11 cellular contexts compared by ENCODE assay signal in genomic region chr1:110067957-110068645, GRCh38. TPM values are rescaled to one million over a fixed set of nuclear protein-coding genes. Genes with fewer than 3 reads are reported as not detected.
A peak's percentile ranks its signal among the peaks of the same experiment; 100 is the strongest.
DNase-seq lines count a peak whose midpoint lies in the region; ATAC-seq and TF ChIP-seq lines count a peak whose summit lies in the region.
"Had no signal": no experiment of that assay in that cellular context is flagged by ENCODE, and none has a peak within 500 bp of the region (broad histone marks: within the 10 kb centered on the region; RNA-seq: fewer than 3 reads in every experiment).

No MANE protein-coding gene starts in this region.

- H2AFZ ChIP-seq in Karpas-422 (ENCODE audit: low read length), result no peak overlapping the region

- H3K27ac ChIP-seq in CD8-positive, alpha-beta T cell (ENCODE audit: low read depth, low read length), result no peak overlapping the region
- H3K27ac ChIP-seq in endodermal cell (ENCODE audit: low read depth, low read length) (no peak overlapping the region), Karpas-422 (ENCODE audit: low read length) (no peak overlapping the region)
- H3K27ac ChIP-seq: right lobe of liver had no signal

- no peaks in the 10 kb centered on the region for H3K9me3 ChIP-seq in CD8-positive, alpha-beta T cell (ENCODE audit: low read length)
- H3K9me3 ChIP-seq in endodermal cell (ENCODE audit: control insufficient read depth, low read length) (no peaks in the 10 kb centered on the region), Karpas-422 (ENCODE audit: low read length) (no peaks in the 10 kb centered on the region)
- H3K9me3 ChIP-seq: right lobe of liver had no signal

- ATAC-seq in CD8-positive, alpha-beta T cell, result no peak
- no peak for ATAC-seq in HG03442 (IDR thresholded peaks at IDR 0.05; ENCODE audit: unreplicated experiment)
- ATAC-seq: right lobe of liver had no signal

- no peaks in the 10 kb centered on the region for H3K36me3 ChIP-seq in CD8-positive, alpha-beta T cell (ENCODE audit: insufficient read depth, low read length)
- no peaks in the 10 kb centered on the region for H3K36me3 ChIP-seq in endodermal cell (ENCODE audit: control insufficient read depth, insufficient read depth, low read length)
- H3K36me3 ChIP-seq in Karpas-422 (ENCODE audit: insufficient read depth, low read length), result no peaks in the 10 kb centered on the region
- H3K36me3 ChIP-seq: right lobe of liver had no signal

- H3K27me3 ChIP-seq in CD8-positive, alpha-beta T cell (ENCODE audit: insufficient read depth, low read length), result peaks cover 34% of the 10 kb centered on the region
- peaks cover 80% of the 10 kb centered on the region for H3K27me3 ChIP-seq in endodermal cell (ENCODE audit: control insufficient read depth, insufficient read depth, low read length, poor library complexity, severe bottlenecking)
- H3K27me3 ChIP-seq in Karpas-422 (ENCODE audit: low read length), result no peaks in the 10 kb centered on the region

- no peaks in the 10 kb centered on the region for H3K9me2 ChIP-seq in Karpas-422 (replicated peaks; ENCODE audit: insufficient read depth, low read length)

- intact Hi-C loops in CD8-positive, alpha-beta T cell (cut with DNase I, micrococcal nuclease), result no loop called here

- no peaks in the 10 kb centered on the region for H3K79me2 ChIP-seq in Karpas-422 (ENCODE audit: low read length)

- peaks cover 26% of the 10 kb centered on the region for H3K4me1 ChIP-seq in CD8-positive, alpha-beta T cell (ENCODE audit: insufficient read depth, low read length)
- no peaks in the 10 kb centered on the region for H3K4me1 ChIP-seq in endodermal cell (ENCODE audit: control insufficient read depth, insufficient read depth, low read length)
- no peaks in the 10 kb centered on the region for H3K4me1 ChIP-seq in Karpas-422 (ENCODE audit: low read length)

- CTCF ChIA-PET in CD8-positive, alpha-beta T cell (lab: Charles Lee), result interaction anchor here (1.4 to 1.5 kb wide), 2 partner anchors 8 to 20 kb away, joined by 4 to 9 read pairs; no protein-coding TSS in a partner anchor

- 3% methylated on average over 26 to 61 of the region's 61 CpGs for WGBS in endodermal cell (ENCODE audit: insufficient coverage in 1 of 2, insufficient read length in 1 of 2), 2 experiments

- no peaks in the 10 kb centered on the region for H3K9me3 Mint-ChIP-seq in CD8-positive, alpha-beta T cell
- H3K9me3 Mint-ChIP-seq in endodermal cell (no peaks in the 10 kb centered on the region), nephron progenitor cell (no peaks in the 10 kb centered on the region)

- no peaks in the 10 kb centered on the region for H4K20me1 ChIP-seq in Karpas-422 (ENCODE audit: insufficient read depth, low read depth, low read length)

- no peaks in the 10 kb centered on the region for H3K36me3 Mint-ChIP-seq in CD8-positive, alpha-beta T cell
- H3K36me3 Mint-ChIP-seq in endodermal cell (ENCODE audit: low read depth) (no peaks in the 10 kb centered on the region), nephron progenitor cell (ENCODE audit: low read depth) (no peaks in the 10 kb centered on the region)

- DNase-seq in CD8-positive, alpha-beta T cell, result no peak
- DNase-seq in MV-4-11 (lab: John Stamatoyannopoulos, UW) (peak; percentile 24), endodermal cell (peak; percentile 84), nephron progenitor cell (peak; percentile 56), pons (ENCODE audit: low spot score) (no peak), Karpas-422 (no peak), NCI-H524 treated with DMSO at 0.1 percent for 48 hours (lab: John Stamatoyannopoulos, UW) (no peak)
- DNase-seq: cortex of kidney, right lobe of liver, SIG-M5 had no signal

- H3K4me1 Mint-ChIP-seq in CD8-positive, alpha-beta T cell (ENCODE audit: low read depth), result peaks cover 15% of the 10 kb centered on the region
- peaks cover 9% of the 10 kb centered on the region for H3K4me1 Mint-ChIP-seq in endodermal cell
- peaks cover 25% of the 10 kb centered on the region for H3K4me1 Mint-ChIP-seq in nephron progenitor cell

- H3K9ac ChIP-seq in endodermal cell (ENCODE audit: extremely low read depth, low read length, poor library complexity, severe bottlenecking), result no peak overlapping the region
- H3K9ac ChIP-seq in Karpas-422 (ENCODE audit: low read length), result no peak overlapping the region

- TF ChIP-seq CTCF in CD8-positive, alpha-beta T cell (IDR thresholded peaks at IDR 0.05), result no peak
- TF ChIP-seq CTCF in endodermal cell (conservative IDR thresholded peaks at IDR 0.05), result no peak
- no peak for TF ChIP-seq CTCF in nephron progenitor cell (IDR thresholded peaks at IDR 0.05)

- no peak overlapping the region for H3K27ac Mint-ChIP-seq in CD8-positive, alpha-beta T cell
- H3K27ac Mint-ChIP-seq in endodermal cell (no peak overlapping the region), nephron progenitor cell (peak overlapping the region; percentile 95)

- H3K4me3 Mint-ChIP-seq in CD8-positive, alpha-beta T cell, result peak overlapping the region; percentile 55
- H3K4me3 Mint-ChIP-seq in endodermal cell (peak overlapping the region; percentile 47), nephron progenitor cell (peak overlapping the region; percentile 81)

- H3K4me3 ChIP-seq in CD8-positive, alpha-beta T cell (ENCODE audit: low read depth, low read length), result peak overlapping the region; percentile 41
- H3K4me3 ChIP-seq in endodermal cell (ENCODE audit: low read length) (peak overlapping the region; percentile 45), Karpas-422 (ENCODE audit: low read length) (no peak overlapping the region)
- H3K4me3 ChIP-seq: right lobe of liver had no signal

- H3K27me3 Mint-ChIP-seq in CD8-positive, alpha-beta T cell (ENCODE audit: low read depth), result peaks cover 52% of the 10 kb centered on the region
- peaks cover 90% of the 10 kb centered on the region for H3K27me3 Mint-ChIP-seq in endodermal cell (ENCODE audit: insufficient read depth)
- H3K27me3 Mint-ChIP-seq in nephron progenitor cell (ENCODE audit: low read depth, poor library complexity), result peaks cover 93% of the 10 kb centered on the region

- POLR2A ChIA-PET in CD8-positive, alpha-beta T cell (lab: Charles Lee), result no interaction called here

- H3K4me2 ChIP-seq in Karpas-422 (ENCODE audit: low read depth, low read length, poor library complexity, severe bottlenecking), result no peak overlapping the region

RNA-seq across cellular contexts. Expression of gene ALX3, which starts 2.4 kb away (rescaled TPM):
- not detected for total RNA-seq in CD8-positive, alpha-beta T cell
- total RNA-seq in endodermal cell, result not detected
- not detected for polyA plus RNA-seq in endodermal cell (2013, experiment 1 of 2)
- not detected for polyA plus RNA-seq in endodermal cell (2013, experiment 2 of 2)
- total RNA-seq in Karpas-422 (2014; rRNA removed; shearing (Covaris generic); ENCODE audit: low replicate concordance), result not detected in 2 replicates
- total RNA-seq: right lobe of liver had no signal

RNA-seq across cellular contexts. Expression of gene STRIP1, which starts 33.7 kb away (rescaled TPM):
- 100 to 1,000 TPM in 1 of 2 experiments, 10 to 100 TPM in 1; 94.6 to 109 TPM for total RNA-seq in CD8-positive, alpha-beta T cell
- 10 to 100 TPM; 64.9 to 66.1 TPM for total RNA-seq in endodermal cell
- 61.2 TPM for polyA plus RNA-seq in endodermal cell (2013, experiment 1 of 2)
- 53.1 TPM for polyA plus RNA-seq in endodermal cell (2013, experiment 2 of 2)
- total RNA-seq in Karpas-422 (2014; rRNA removed; shearing (Covaris generic); ENCODE audit: low replicate concordance), result 35.3 and 53.8 TPM in 2 replicates

RNA-seq across cellular contexts. Expression of gene UBL4B, which starts 44.1 kb away (rescaled TPM):
- total RNA-seq in CD8-positive, alpha-beta T cell, result not detected
- not detected for total RNA-seq in endodermal cell
- polyA plus RNA-seq in endodermal cell (2013, experiment 1 of 2), result not detected
- not detected for polyA plus RNA-seq in endodermal cell (2013, experiment 2 of 2)
- total RNA-seq in Karpas-422 (2014; rRNA removed; shearing (Covaris generic); ENCODE audit: low replicate concordance), result 0.19 and 0.47 TPM in 2 replicates
- total RNA-seq: right lobe of liver had no signal

Comparison
In these comparisons a context has a peak if more than half of its experiments do, and no peak if none do; other contexts are left out.
1. DNase-seq: peak in MV-4-11 (single experiment), endodermal cell (single experiment) and nephron progenitor cell (single experiment); none in CD8-positive, alpha-beta T cell (0 of 7), pons (single experiment), Karpas-422 (single experiment) and NCI-H524 treated with DMSO at 0.1 percent for 48 hours (single experiment).
2. Peak in every context shown above with its lines, with median percentiles within 50 percentile points of each other: H3K4me3 Mint-ChIP-seq.